Comparison of ENCODE assay signal across 8 cellular contexts in genomic region chr10:44932338-44933116, GRCh38. TPM values are rescaled to one million over a fixed set of nuclear protein-coding genes. Genes with fewer than 3 reads are reported as not detected.
DNase-seq lines count a peak whose midpoint lies in the region; ATAC-seq, FAIRE-seq and TF ChIP-seq lines count a peak whose summit lies in the region.

No MANE protein-coding gene starts in this region.

- POLR2A ChIA-PET in H1 (lab: Charles Lee; ENCODE audit: partially characterized antibody), result interaction anchor here (0.7 to 3.7 kb wide), 15 partner anchors 15 to 75 kb away, joined by 3 to 11 read pairs (median 4); partner anchors contain the start of genes DEPP1 and ZNF22

- H3K27me3 ChIP-seq in CD4-positive, CD25-positive, alpha-beta regulatory T cell (ENCODE audit: control insufficient read depth, insufficient read depth, low read length), result no peaks in the 10 kb centered on the region
- H3K27me3 ChIP-seq in H1 (replicated peaks in 1 of 4; ENCODE audit: control insufficient read depth in 3 of 4, extremely low read depth in 1 of 4, insufficient read depth in 3 of 4, low read length in 3 of 4), result no peaks in the 10 kb centered on the region; a peak in 1 of 7 replicates

- TF ChIP-seq RAD21 in H1 (IDR thresholded peaks at IDR 0.05 in 1 of 2, conservative IDR thresholded peaks at IDR 0.05 in 1 of 2; ENCODE audit: low read depth in 2 of 2, low read length in 2 of 2), result peak; percentile 95 to 98

- peaks cover 0 to 2% (median 0%) of the 10 kb centered on the region in 7 donors for H3K9me3 Mint-ChIP-seq in CD4-positive, CD25-positive, alpha-beta regulatory T cell
- H3K9me3 Mint-ChIP-seq in mesothelial cell of epicardium, result no peaks in the 10 kb centered on the region

- DNase-seq in CD4-positive, CD25-positive, alpha-beta regulatory T cell, result peak; percentile 54 to 80 (median 69)
- DNase-seq in NCI-H82 (lab: John Stamatoyannopoulos, UW) (peak; percentile 81), H1 (ENCODE audit: low read depth in 1 of 2, low spot score in 2 of 2) (peak; percentile 73 to 99), mesothelial cell of epicardium (ENCODE audit: low spot score in 2 of 2, unreplicated experiment in 2 of 2) (peak; percentile 79 to 93)
- peak; percentile 95 for DNase-seq in activated CD8-positive, alpha-beta memory T cell treated with anti-CD3 and anti-CD28 coated beads for 24 hours
- peak; percentile 63 to 78 for DNase-seq in stimulated activated CD8-positive, alpha-beta memory T cell treated with anti-CD3 and anti-CD28 coated beads, Interleukin-4, amount 100 ng/mL, for 1 hour (ENCODE audit: low read depth in 2 of 2, low spot score in 1 of 2)

- H3K4me3 Mint-ChIP-seq in CD4-positive, CD25-positive, alpha-beta regulatory T cell, result no peak overlapping the region
- H3K4me3 Mint-ChIP-seq in mesothelial cell of epicardium, result no peak overlapping the region

- peaks cover 4% of the 10 kb centered on the region for H3K27me3 Mint-ChIP-seq in CD4-positive, CD25-positive, alpha-beta regulatory T cell
- H3K27me3 Mint-ChIP-seq in mesothelial cell of epicardium (ENCODE audit: low read depth), result peaks cover 8% of the 10 kb centered on the region

- no peak overlapping the region for H3K56ac ChIP-seq in H1 (replicated peaks; ENCODE audit: insufficient read length, low read depth, low read length)

- FAIRE-seq in H1 (lab: Jason Lieb, UNC), result peak; percentile 81

- no peaks in the 10 kb centered on the region for H3K9me3 ChIP-seq in CD4-positive, CD25-positive, alpha-beta regulatory T cell (ENCODE audit: control insufficient read depth in 2 of 2, low read length in 2 of 2)
- no peaks in the 10 kb centered on the region for H3K9me3 ChIP-seq in H1 (ENCODE audit: insufficient read depth in 2 of 2, low read depth in 1 of 2, low read length in 1 of 2)

- H3K23me2 ChIP-seq in H1 (ENCODE audit: low read depth, low read length), result peaks cover 8% of the 10 kb centered on the region; the same call in 1 of the 2 replicates

- CTCF ChIA-PET in H1 (lab: Charles Lee; ENCODE audit: partially characterized antibody), result interaction anchor here (0.7 to 10.3 kb wide), 29 partner anchors 9 to 365 kb away, joined by 3 to 119 read pairs (median 5); partner anchors contain the start of genes DEPP1, RASSF4 and ZNF22

- H2AFZ ChIP-seq in H1 (ENCODE audit: low read length), result no peak overlapping the region

- H4K5ac ChIP-seq in H1 (ENCODE audit: insufficient read length, low read depth, low read length), result no peak overlapping the region

- TF ChIP-seq POLR2A in H1 (IDR thresholded peaks at IDR 0.05; ENCODE audit: control extremely low read depth in 1 of 2, low read depth in 2 of 2, low read length in 2 of 2), result no peak

- H3K27ac Mint-ChIP-seq in CD4-positive, CD25-positive, alpha-beta regulatory T cell, result no peak overlapping the region
- H3K27ac Mint-ChIP-seq in mesothelial cell of epicardium, result no peak overlapping the region

- H3K14ac ChIP-seq in H1 (ENCODE audit: insufficient read length), result no peak overlapping the region

- H2BK5ac ChIP-seq in H1 (ENCODE audit: low read depth, low read length), result 0 out of 2 replicates have a peak overlapping the region, but pooled peaks have one; percentile 45

- no peak overlapping the region for H3K4ac ChIP-seq in H1 (replicated peaks; ENCODE audit: insufficient read length, low read depth, low read length)

- H3K4me3 ChIP-seq in CD4-positive, CD25-positive, alpha-beta regulatory T cell (ENCODE audit: low read depth, low read length), result no peak overlapping the region
- H3K4me3 ChIP-seq in H1 (ENCODE audit: extremely low read depth in 1 of 4, insufficient read depth in 2 of 4, low read depth in 3 of 4, low read length in 4 of 4), result no peak overlapping the region

- peak overlapping the region; percentile 84; the same call in 1 of the 2 replicates for H2BK12ac ChIP-seq in H1 (ENCODE audit: low read depth, low read length)

- WGBS in H1 (ENCODE audit: extremely low coverage in 1 of 2, insufficient coverage in 1 of 2, insufficient read length in 1 of 2, insufficient replicate concordance in 2 of 2, low coverage in 1 of 2, low lambda C conversion rate in 2 of 2, missing lambda C conversion rate in 1 of 2), 2 experiments, result 62% methylated on average over 10 of the region's 11 CpGs; no CpG with 5 or more reads in 1 of the 2 experiments

- no peaks in the 10 kb centered on the region for H4K20me1 ChIP-seq in H1 (replicated peaks in 1 of 2; ENCODE audit: control insufficient read depth in 1 of 2, insufficient read depth in 2 of 2, low read length in 2 of 2)

- H3K4me2 ChIP-seq in H1 (ENCODE audit: insufficient read depth in 1 of 2, low read depth in 2 of 2, low read length in 2 of 2), result no peak overlapping the region

- H3K79me2 ChIP-seq in H1 (ENCODE audit: control insufficient read depth in 1 of 2, insufficient read depth in 2 of 2, low read length in 2 of 2), result no peaks in the 10 kb centered on the region

- no peak overlapping the region for H2BK120ac ChIP-seq in H1 (replicated peaks; ENCODE audit: low read depth, low read length)

- H3K79me1 ChIP-seq in H1 (ENCODE audit: low read depth, low read length), result no peaks in the 10 kb centered on the region

- peak overlapping the region; percentile 95; the same call in 1 of the 2 replicates for H2BK15ac ChIP-seq in H1 (ENCODE audit: low read length)

- H3K23ac ChIP-seq in H1 (ENCODE audit: insufficient read length), result no peak overlapping the region

- ATAC-seq in CD4-positive, CD25-positive, alpha-beta regulatory T cell (ENCODE audit: low read depth in 2 of 2), result peak; percentile 74 to 81
- ATAC-seq in GM19035 (IDR thresholded peaks at IDR 0.05; ENCODE audit: unreplicated experiment), result peak; percentile 99
- ATAC-seq in HG03139 (IDR thresholded peaks at IDR 0.05; ENCODE audit: unreplicated experiment), result peak; percentile 97

- TF ChIP-seq CTCF in H1 (IDR thresholded peaks at IDR 0.05; ENCODE audit: control extremely low read depth in 1 of 3, insufficient read depth in 1 of 3, low read depth in 1 of 3, low read length in 3 of 3) (peak; percentile 97 to 99 (median 98)), mesothelial cell of epicardium (IDR thresholded peaks at IDR 0.05; ENCODE audit: unreplicated experiment) (peak; percentile 83)

- H3K36me3 ChIP-seq in CD4-positive, CD25-positive, alpha-beta regulatory T cell (ENCODE audit: control insufficient read depth, insufficient read depth, low read length), result no peaks in the 10 kb centered on the region
- H3K36me3 ChIP-seq in H1 (ENCODE audit: control insufficient read depth in 2 of 4, insufficient read depth in 4 of 4, low read length in 3 of 4), result no peaks in the 10 kb centered on the region

- peaks cover 0 to 6% (median 0%) of the 10 kb centered on the region in 4 donors for H3K4me1 Mint-ChIP-seq in CD4-positive, CD25-positive, alpha-beta regulatory T cell
- H3K4me1 Mint-ChIP-seq in mesothelial cell of epicardium, result peaks cover 8% of the 10 kb centered on the region

- H2BK20ac ChIP-seq in H1 (ENCODE audit: low read length), result peak overlapping the region; percentile 80; the same call in 1 of the 2 replicates

- H3K4me1 ChIP-seq in CD4-positive, CD25-positive, alpha-beta regulatory T cell (ENCODE audit: control insufficient read depth, insufficient read depth, low read length, poor library complexity, severe bottlenecking), result no peaks in the 10 kb centered on the region
- peaks cover 0 to 5% (median under 1%) of the 10 kb centered on the region in 4 experiments; a peak in 2 of 7 replicates for H3K4me1 ChIP-seq in H1 (replicated peaks in 1 of 4; ENCODE audit: control insufficient read depth in 3 of 4, insufficient read depth in 4 of 4, low read length in 3 of 4)

- no peaks in the 10 kb centered on the region for H3K36me3 Mint-ChIP-seq in CD4-positive, CD25-positive, alpha-beta regulatory T cell
- H3K36me3 Mint-ChIP-seq in mesothelial cell of epicardium, result no peaks in the 10 kb centered on the region

- peak overlapping the region; percentile 72 for H4K8ac ChIP-seq in H1 (ENCODE audit: extremely low read depth, insufficient read depth, low read length)

- no peak overlapping the region for H3K9ac ChIP-seq in H1 (replicated peaks in 1 of 4; ENCODE audit: extremely low read depth in 1 of 4, low read depth in 3 of 4, low read length in 3 of 4)

- no peak for TF ChIP-seq EP300 in H1 (IDR thresholded peaks at IDR 0.05; ENCODE audit: borderline replicate concordance in 1 of 2, low read depth in 2 of 2, low read length in 2 of 2)

- peak overlapping the region; percentile 25 for H4K91ac ChIP-seq in H1 (replicated peaks; ENCODE audit: insufficient read length, low read length)

- H3K18ac ChIP-seq in H1 (ENCODE audit: extremely low read depth, low read length), result no peak overlapping the region

- no peak overlapping the region for H2AK5ac ChIP-seq in H1 (ENCODE audit: low read depth, low read length)

- no peak overlapping the region for H3K27ac ChIP-seq in CD4-positive, CD25-positive, alpha-beta regulatory T cell (ENCODE audit: insufficient read depth, low read length, poor library complexity, severe bottlenecking)
- no peak overlapping the region for H3K27ac ChIP-seq in H1 (ENCODE audit: low read depth, low read length)

RNA-seq across cellular contexts. Expression of gene TMEM72, which starts 21.4 kb away (rescaled TPM):
- not detected for total RNA-seq in CD4-positive, CD25-positive, alpha-beta regulatory T cell
- polyA plus RNA-seq in CD4-positive, CD25-positive, alpha-beta regulatory T cell, result not detected
- total RNA-seq in H1 (2021; fragmentation: NEBNext Ultra II Directional; extraction: Animal tissue kit (Norgen Biotek cat#: 25700)), result not detected in 2 replicates
- polyA plus RNA-seq in H1 (2011; rRNA removed), result not detected in 2 replicates
- 0.03 TPM for polyA plus RNA-seq in H1 (2011; cell fraction: cytosol; rRNA removed)
- polyA plus RNA-seq in H1 (2011; cell fraction: nucleus; rRNA removed), result not detected
- not detected in 4 replicates for polyA plus RNA-seq in H1 (2012, experiment 1 of 2)
- polyA plus RNA-seq in H1 (2012, experiment 2 of 2), result not detected
- polyA plus RNA-seq in H1 (2013, experiment 1 of 2), result not detected
- polyA plus RNA-seq in H1 (2013, experiment 2 of 2), result not detected
- not detected in 2 replicates for polyA minus RNA-seq in H1 (2011; rRNA and poly(A)+ RNA removed)
- not detected for polyA minus RNA-seq in H1 (2011; cell fraction: cytosol; rRNA and poly(A)+ RNA removed)
- not detected for polyA minus RNA-seq in H1 (2011; cell fraction: nucleus; rRNA and poly(A)+ RNA removed)
- 0.67 to 0.71 TPM (median 0.68 TPM) in 3 replicates for total RNA-seq in mesothelial cell of epicardium

RNA-seq across cellular contexts. Expression of gene RASSF4, which starts 27.1 kb away (rescaled TPM):
- total RNA-seq in CD4-positive, CD25-positive, alpha-beta regulatory T cell, result 1.3 TPM
- polyA plus RNA-seq in CD4-positive, CD25-positive, alpha-beta regulatory T cell, result under 1 TPM in 3 of 4 donors, not detected in 1; 0.37 to 0.67 (median 0.39) TPM
- total RNA-seq in H1 (2021; fragmentation: NEBNext Ultra II Directional; extraction: Animal tissue kit (Norgen Biotek cat#: 25700)), result 12.3 and 14.5 TPM in 2 replicates
- 14.3 and 16.1 TPM in 2 replicates for polyA plus RNA-seq in H1 (2011; rRNA removed)
- polyA plus RNA-seq in H1 (2011; cell fraction: cytosol; rRNA removed), result 17.1 TPM
- polyA plus RNA-seq in H1 (2011; cell fraction: nucleus; rRNA removed), result 36.6 TPM
- polyA plus RNA-seq in H1 (2012, experiment 1 of 2), result 7.0 to 11.7 TPM (median 8.8 TPM) in 4 replicates
- polyA plus RNA-seq in H1 (2012, experiment 2 of 2), result 5.5 TPM
- polyA plus RNA-seq in H1 (2013, experiment 1 of 2), result 7.2 TPM
- polyA plus RNA-seq in H1 (2013, experiment 2 of 2), result 6.4 TPM
- polyA minus RNA-seq in H1 (2011; rRNA and poly(A)+ RNA removed), result 12.2 and 16.5 TPM in 2 replicates
- polyA minus RNA-seq in H1 (2011; cell fraction: cytosol; rRNA and poly(A)+ RNA removed), result 6.1 TPM
- 29.0 TPM for polyA minus RNA-seq in H1 (2011; cell fraction: nucleus; rRNA and poly(A)+ RNA removed)
- 15.4 to 16.6 TPM (median 16.3 TPM) in 3 replicates for total RNA-seq in mesothelial cell of epicardium

RNA-seq across cellular contexts. Expression of gene DEPP1, which starts 46.1 kb away (rescaled TPM):
- 0.44 TPM for total RNA-seq in CD4-positive, CD25-positive, alpha-beta regulatory T cell
- polyA plus RNA-seq in CD4-positive, CD25-positive, alpha-beta regulatory T cell, result not detected
- total RNA-seq in H1 (2021; fragmentation: NEBNext Ultra II Directional; extraction: Animal tissue kit (Norgen Biotek cat#: 25700)), result 0.67 and 0.80 TPM in 2 replicates
- 4.5 and 5.3 TPM in 2 replicates for polyA plus RNA-seq in H1 (2011; rRNA removed)
- polyA plus RNA-seq in H1 (2011; cell fraction: cytosol; rRNA removed), result 3.6 TPM
- 6.4 TPM for polyA plus RNA-seq in H1 (2011; cell fraction: nucleus; rRNA removed)
- polyA plus RNA-seq in H1 (2012, experiment 1 of 2), result 1.5 to 2.8 TPM (median 2.0 TPM) in 4 replicates
- 1.9 TPM for polyA plus RNA-seq in H1 (2012, experiment 2 of 2)
- polyA plus RNA-seq in H1 (2013, experiment 1 of 2), result 0.14 TPM
- 0.07 TPM for polyA plus RNA-seq in H1 (2013, experiment 2 of 2)
- 6.2 and 6.3 TPM in 2 replicates for polyA minus RNA-seq in H1 (2011; rRNA and poly(A)+ RNA removed)
- 2.8 TPM for polyA minus RNA-seq in H1 (2011; cell fraction: cytosol; rRNA and poly(A)+ RNA removed)
- 6.5 TPM for polyA minus RNA-seq in H1 (2011; cell fraction: nucleus; rRNA and poly(A)+ RNA removed)
- 8.0 to 11.1 TPM (median 10.1 TPM) in 3 replicates for total RNA-seq in mesothelial cell of epicardium
